In genomic region chr2:238552226-238552625, GRCh38 we compare ENCODE assay signal across 28 cellular contexts.
"Had no signal": no experiment of that assay in that cellular context is flagged by ENCODE, and none has a peak within 500 bp of the region (broad histone marks: within the 10 kb centered on the region; RNA-seq: fewer than 3 reads in every experiment).

No MANE protein-coding gene starts in this region.

- H3K4me3 ChIP-seq: colonic mucosa, coronary artery, dorsolateral prefrontal cortex, esophagus muscularis mucosa, esophagus squamous epithelium, gastrocnemius medialis, gastroesophageal sphincter, heart left ventricle, heart right ventricle had no signal

- FAIRE-seq: colon, endometrium, endothelial cell of umbilical vein, frontal cortex had no signal

- H3K36me3 ChIP-seq: colonic mucosa, esophagus muscularis mucosa, esophagus squamous epithelium, gastrocnemius medialis, gastroesophageal sphincter, heart left ventricle, heart right ventricle had no signal

- H3K9me3 ChIP-seq: colonic mucosa, gastrocnemius medialis had no signal

- H3K27ac ChIP-seq: colonic mucosa, coronary artery, dorsolateral prefrontal cortex, epithelial cell of prostate, esophagus muscularis mucosa, esophagus squamous epithelium, foreskin keratinocyte, gastrocnemius medialis, gastroesophageal sphincter, heart left ventricle, heart right ventricle had no signal

- ATAC-seq: effector memory CD8-positive, alpha-beta T cell; esophagus mucosa; foreskin keratinocyte; gastrocnemius medialis; gastroesophageal sphincter; heart left ventricle; heart right ventricle had no signal

- DNase-seq: colonic mucosa; cortex of kidney; dermis blood vessel endothelial cell; dorsolateral prefrontal cortex; effector CD4-positive, alpha-beta T cell; effector CD8-positive, alpha-beta T cell; effector memory CD4-positive, alpha-beta T cell; effector memory CD8-positive, alpha-beta T cell; endodermal cell; erythroblast; esophagus squamous epithelium; foreskin fibroblast; foreskin keratinocyte; foreskin melanocyte; gastrocnemius medialis; glutamatergic neuron; head of caudate nucleus; heart left ventricle; heart right ventricle had no signal

- H3K4me1 ChIP-seq: colonic mucosa, esophagus muscularis mucosa, esophagus squamous epithelium, foreskin keratinocyte, gastrocnemius medialis, gastroesophageal sphincter, heart left ventricle, heart right ventricle had no signal

- H3K27me3 ChIP-seq: colonic mucosa, dorsolateral prefrontal cortex, foreskin keratinocyte, gastrocnemius medialis had no signal
